ENCODE assay signal across 8 cellular contexts in the genomic region with DNA sequence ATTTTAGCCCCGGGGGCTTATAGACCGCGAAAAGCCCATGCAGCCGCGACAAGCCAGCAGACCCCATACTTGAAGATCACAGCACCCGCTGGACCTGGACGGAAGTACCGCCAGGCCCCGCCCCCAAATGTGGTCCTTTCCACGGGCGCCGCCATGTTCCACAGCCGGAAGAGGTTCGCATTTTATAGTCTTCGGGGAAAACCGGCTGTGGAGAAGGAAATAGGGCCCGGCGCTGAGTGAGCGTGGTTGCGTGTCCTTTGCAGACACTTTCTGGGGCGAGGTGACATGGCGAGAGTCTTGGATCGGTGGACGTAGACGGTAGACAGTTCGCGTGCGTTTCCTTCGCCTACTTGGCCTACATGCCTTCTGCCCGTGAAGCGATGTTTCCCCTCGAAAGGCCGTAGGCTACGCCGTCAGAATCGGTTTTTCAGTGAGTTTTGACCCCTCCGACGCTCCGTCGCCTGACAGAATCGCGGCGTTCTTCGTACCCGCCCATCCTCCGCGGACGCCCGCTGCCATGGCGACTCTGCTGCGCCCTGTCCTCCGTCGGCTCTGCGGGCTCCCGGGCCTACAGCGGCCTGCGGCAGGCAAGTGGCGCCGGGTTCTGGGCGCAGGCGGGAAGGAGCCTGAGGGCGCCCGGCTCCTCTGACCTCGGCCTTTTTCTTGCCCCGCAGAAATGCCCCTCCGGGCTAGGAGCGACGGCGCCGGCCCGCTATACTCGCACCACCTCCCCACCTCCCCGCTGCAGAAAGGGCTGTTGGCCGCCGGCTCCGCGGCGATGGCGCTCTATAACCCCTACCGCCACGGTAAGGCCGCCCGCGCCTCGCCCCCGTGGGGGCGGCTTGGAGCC. TPM values are rescaled to one million over a fixed set of nuclear protein-coding genes. Genes with fewer than 3 reads are reported as not detected.
DNase-seq lines count a peak whose midpoint lies in the region; ATAC-seq and TF ChIP-seq lines count a peak whose summit lies in the region.

TSS of gene COQ4 (plus strand) at position 498 of the 850 bp plus-strand sequence. CDS start at position 518, 20 bp downstream.
TSS of gene TRUB2 (minus strand) at position 106 of the 850 bp plus-strand sequence. CDS start at position 67, 39 bp downstream.

- H3K4me3 ChIP-seq in GM12865 (ENCODE audit: low read depth, low read length) (peak within 1 kb of the TSS; percentile 80), SU-DHL-6 (ENCODE audit: insufficient read depth, low read length, poor library complexity, severe bottlenecking) (peak within 1 kb of the TSS; percentile 95), ovary (peak within 1 kb of the TSS; percentile 86), thymus (ENCODE audit: low read length) (peak within 1 kb of the TSS; percentile 69)

- no peaks in the 10 kb centered on the region for H3K27me3 Mint-ChIP-seq in activated naive CD8-positive, alpha-beta T cell treated with anti-CD3 and anti-CD28 coated beads, Interleukin-2, amount 10 ng/mL, durations not matched to agents 7 days and 5 days

- peak within 1 kb of the TSS; percentile 72 for H3K4me2 ChIP-seq in SU-DHL-6 (ENCODE audit: low read depth, low read length, poor library complexity, severe bottlenecking)

- peaks cover 28% of the 10 kb centered on the region for H3K79me2 ChIP-seq in SU-DHL-6 (ENCODE audit: insufficient read depth, low read length)

- peak within 1 kb of the TSS; percentile 83 for H3K4me3 Mint-ChIP-seq in activated naive CD8-positive, alpha-beta T cell treated with anti-CD3 and anti-CD28 coated beads, Interleukin-2, amount 10 ng/mL, durations not matched to agents 7 days and 5 days

- H3K9ac ChIP-seq in SU-DHL-6 (ENCODE audit: low read length), result peak within 1 kb of the TSS; percentile 71

- H3K4me1 Mint-ChIP-seq in activated naive CD8-positive, alpha-beta T cell treated with anti-CD3 and anti-CD28 coated beads, Interleukin-2, amount 10 ng/mL, durations not matched to agents 7 days and 5 days, result peaks cover 14% of the 10 kb centered on the region

- peak within 1 kb of the TSS; percentile 89 for H2AFZ ChIP-seq in SU-DHL-6 (ENCODE audit: low read depth, low read length, severe bottlenecking)

- WGBS in ovary, 3 donors, result 0% methylated on average over 84 to 87 of the region's 87 CpGs
- WGBS in thymus, result under 1% methylated on average over 87 of the region's 87 CpGs

- H3K9me3 Mint-ChIP-seq in activated naive CD8-positive, alpha-beta T cell treated with anti-CD3 and anti-CD28 coated beads, Interleukin-2, amount 10 ng/mL, durations not matched to agents 7 days and 5 days, result no peaks in the 10 kb centered on the region

- peak; percentile 47 for TF ChIP-seq EP300 in ovary (IDR thresholded peaks at IDR 0.05)

- no peak for TF ChIP-seq CTCF in GM12865 (IDR thresholded peaks at IDR 0.05; ENCODE audit: insufficient read depth, low read depth, low read length, missing control alignments)
- TF ChIP-seq CTCF in SU-DHL-6 (IDR thresholded peaks at IDR 0.05; ENCODE audit: insufficient read depth, low read length, poor library complexity, severe bottlenecking), result no peak
- TF ChIP-seq CTCF in ovary (IDR thresholded peaks at IDR 0.05), result peak in 1 of 3 donors; percentile 9

- H3K9me3 ChIP-seq in SU-DHL-6 (ENCODE audit: insufficient read depth, low read length) (no peaks in the 10 kb centered on the region), ovary (no peaks in the 10 kb centered on the region), thymus (ENCODE audit: control insufficient read depth) (no peaks in the 10 kb centered on the region)

- no peaks in the 10 kb centered on the region for H3K9me2 ChIP-seq in SU-DHL-6 (replicated peaks; ENCODE audit: insufficient read depth, low read length)

- H3K27ac Mint-ChIP-seq in activated naive CD8-positive, alpha-beta T cell treated with anti-CD3 and anti-CD28 coated beads, Interleukin-2, amount 10 ng/mL, durations not matched to agents 7 days and 5 days, result peak within 1 kb of the TSS; percentile 90

- intact Hi-C loops in Right ventricle myocardium inferior (cut with DNase I) (loop anchor here (5.0 kb wide), 1 partner anchor 45 kb away; the partner anchor contains the start of genes GOLGA2 and SWI5), ovary (cut with DNase I) (loop anchor here in 1 of 4 donors (5.0 kb wide), 1 partner anchor 45 kb away; the partner anchor contains the start of genes GOLGA2 and SWI5)

- DNase-seq in GM12865 (ENCODE audit: low read depth) (peak; percentile 96), NCI-H1417 (lab: John Stamatoyannopoulos, UW) (peak; percentile 90 to 100 (median 99)), Right ventricle myocardium inferior (ENCODE audit: missing footprints) (peak; percentile 96), ovary (peak; percentile 91 to 94 (median 92))
- peak; percentile 92 for DNase-seq in activated naive CD8-positive, alpha-beta T cell treated with anti-CD3 and anti-CD28 coated beads, Interleukin-2, amount 10 ng/mL, durations not matched to agents 7 days and 5 days

- H4K20me1 ChIP-seq in SU-DHL-6 (ENCODE audit: low read depth, low read length), result no peaks in the 10 kb centered on the region

- H3K27me3 ChIP-seq in SU-DHL-6 (ENCODE audit: low read length) (no peaks in the 10 kb centered on the region), ovary (no peaks in the 10 kb centered on the region), thymus (ENCODE audit: control insufficient read depth, insufficient read depth) (no peaks in the 10 kb centered on the region)

- H3K36me3 ChIP-seq in SU-DHL-6 (ENCODE audit: low read length), result no peaks in the 10 kb centered on the region
- H3K36me3 ChIP-seq in ovary, result no peaks in the 10 kb centered on the region
- H3K36me3 ChIP-seq in thymus (ENCODE audit: control insufficient read depth, insufficient read depth), result peaks cover 13% of the 10 kb centered on the region

- no peaks in the 10 kb centered on the region for H3F3A ChIP-seq in SU-DHL-6 (ENCODE audit: insufficient read depth)

- ATAC-seq in HG02759 (IDR thresholded peaks at IDR 0.05; ENCODE audit: unreplicated experiment), result peak; percentile 83
- ATAC-seq in activated naive CD8-positive, alpha-beta T cell treated with anti-CD3 and anti-CD28 coated beads, Interleukin-2, amount 10 ng/mL, durations not matched to agents 7 days and 5 days (ENCODE audit: low read depth), result peak; percentile 86
- peak; percentile 98 for ATAC-seq in Right ventricle myocardium inferior

- POLR2A ChIA-PET in activated naive CD8-positive, alpha-beta T cell treated with anti-CD3 and anti-CD28 coated beads, Interleukin-2, amount 10 ng/mL, durations not matched to agents 7 days and 5 days (lab: Charles Lee), result interaction anchor here (0.6 to 1.5 kb wide), 3 partner anchors 9 to 23 kb away, joined by 3 to 6 read pairs (median 3); no protein-coding TSS in a partner anchor

- TF ChIP-seq POLR2A in ovary (IDR thresholded peaks at IDR 0.05), result no peak

- no peaks in the 10 kb centered on the region for H3K36me3 Mint-ChIP-seq in activated naive CD8-positive, alpha-beta T cell treated with anti-CD3 and anti-CD28 coated beads, Interleukin-2, amount 10 ng/mL, durations not matched to agents 7 days and 5 days

- H3K4me1 ChIP-seq in ovary (ENCODE audit: insufficient read depth) (peaks cover 8% of the 10 kb centered on the region), thymus (ENCODE audit: control insufficient read depth, insufficient read depth, low read length) (peaks cover 13% of the 10 kb centered on the region)

- peak within 1 kb of the TSS; percentile 79 for H3K27ac ChIP-seq in SU-DHL-6 (ENCODE audit: low read depth, low read length)
- H3K27ac ChIP-seq in ovary, result peak within 1 kb of the TSS; percentile 19 to 78
- H3K27ac ChIP-seq in thymus (ENCODE audit: low read depth), result peak within 1 kb of the TSS; percentile 96

RNA-seq across cellular contexts. Expression of gene COQ4, which starts in this region (rescaled TPM):
- 10 to 100 TPM; 34.9 to 35.1 TPM for total RNA-seq in activated naive CD8-positive, alpha-beta T cell treated with anti-CD3 and anti-CD28 coated beads, Interleukin-2, amount 10 ng/mL, durations not matched to agents 7 days and 5 days
- 29.1 TPM for total RNA-seq in Right ventricle myocardium inferior
- 10 to 100 TPM; 24.4 to 75.7 (median 34.2) TPM for total RNA-seq in ovary
- polyA plus RNA-seq in ovary, result 10 to 100 TPM; 22.0 to 38.0 TPM
- polyA plus RNA-seq in thymus, result 61.7 TPM

RNA-seq across cellular contexts. Expression of gene TRUB2, which starts in this region (rescaled TPM):
- total RNA-seq in activated naive CD8-positive, alpha-beta T cell treated with anti-CD3 and anti-CD28 coated beads, Interleukin-2, amount 10 ng/mL, durations not matched to agents 7 days and 5 days, result 10 to 100 TPM; 18.7 to 21.0 TPM
- total RNA-seq in Right ventricle myocardium inferior, result 37.4 TPM
- 10 to 100 TPM in 6 of 7 donors, 1 to 10 TPM in 1; 4.6 to 29.4 (median 19.7) TPM for total RNA-seq in ovary
- polyA plus RNA-seq in ovary, result 10 to 100 TPM in 1 of 2 donors, 1 to 10 TPM in 1; 9.7 to 20.7 TPM
- 14.9 TPM for polyA plus RNA-seq in thymus

Comparison
In these comparisons a context has a peak if more than half of its experiments do, and no peak if none do; other contexts are left out.
1. Peak in every context shown above with its lines: DNase-seq, ATAC-seq, H3K4me3 ChIP-seq and H3K27ac ChIP-seq.